Comparison of ENCODE assay signal across 8 cellular contexts in genomic region chr17:7915611-7916382, GRCh38. TPM values are rescaled to one million over a fixed set of nuclear protein-coding genes. Genes with fewer than 3 reads are reported as not detected.
DNase-seq lines count a peak whose midpoint lies in the region; ATAC-seq and TF ChIP-seq lines count a peak whose summit lies in the region.

Gene RNF227 (minus strand): TSS chr17:7916289. CDS start chr17:7916195, 94 bp downstream.

- H3K9me2 ChIP-seq in Loucy (replicated peaks; ENCODE audit: low read depth, low read length) = no peaks in the 10 kb centered on the region

- H3K9me3 ChIP-seq in Loucy (ENCODE audit: insufficient read depth, low read depth, low read length) = no peaks in the 10 kb centered on the region

- TF ChIP-seq CTCF in Loucy (conservative IDR thresholded peaks at IDR 0.05; ENCODE audit: low read length) = no peak
- no peak for TF ChIP-seq CTCF in RWPE1 (conservative IDR thresholded peaks at IDR 0.05; ENCODE audit: low read depth)
- TF ChIP-seq CTCF in fibroblast of the aortic adventitia (IDR thresholded peaks at IDR 0.05; ENCODE audit: insufficient read depth, low read length) = no peak
- TF ChIP-seq CTCF in nephron progenitor cell (IDR thresholded peaks at IDR 0.05) = no peak

- peaks cover 4% of the 10 kb centered on the region for H4K20me1 ChIP-seq in Loucy (ENCODE audit: insufficient read depth, low read length, poor library complexity, severe bottlenecking)

- peak within 1 kb of the TSS; percentile 84 for H2AFZ ChIP-seq in Loucy (ENCODE audit: low read length)

- peaks cover 7% of the 10 kb centered on the region; the same call in 1 of the 2 replicates for H3F3A ChIP-seq in Loucy (ENCODE audit: low read depth)

- peak; percentile 99 for DNase-seq in DMS53 (lab: John Stamatoyannopoulos, UW)
- DNase-seq in GOT3 (lab: John Stamatoyannopoulos, UW) = peak; percentile 50
- DNase-seq in RWPE1 (ENCODE audit: low spot score) = peak; percentile 69
- peak; percentile 74 for DNase-seq in activated effector memory CD4-positive, alpha-beta T cell treated with Interleukin-2 at 50 U/mL for 16 hours
- DNase-seq in fibroblast of the aortic adventitia (ENCODE audit: low read depth) = peak; percentile 95
- DNase-seq in nephron progenitor cell = peak; percentile 92
- peak; percentile 93 for DNase-seq in stimulated activated naive CD8-positive, alpha-beta T cell treated with anti-CD3 and anti-CD28 coated beads, Interleukin-15, Interleukin-2, amounts not matched to agents 100 U/mL and 50 U/mL, for 24 hours

- peak within 1 kb of the TSS; percentile 87 for H3K4me2 ChIP-seq in Loucy (ENCODE audit: low read depth, low read length, poor library complexity, severe bottlenecking)

- peak within 1 kb of the TSS; percentile 96 for H3K27ac ChIP-seq in RWPE1

- H3K27ac Mint-ChIP-seq in nephron progenitor cell = peak within 1 kb of the TSS; percentile 69

- H3K27me3 Mint-ChIP-seq in nephron progenitor cell (ENCODE audit: low read depth, poor library complexity) = peaks cover 34% of the 10 kb centered on the region

- ATAC-seq in stimulated activated naive CD8-positive, alpha-beta T cell treated with anti-CD3 and anti-CD28 coated beads, Interleukin-15, Interleukin-2, amounts not matched to agents 100 U/mL and 50 U/mL, for 24 hours = peak; percentile 83

- H3K36me3 ChIP-seq in Loucy (ENCODE audit: insufficient read depth, low read length) = peaks cover 19% of the 10 kb centered on the region; the same call in 1 of the 2 replicates

- CTCF ChIA-PET in RWPE1 (lab: Yijun Ruan, JAX) = interaction anchor here (1.0 to 1.6 kb wide), 3 partner anchors 17 to 126 kb away, joined by 4 to 6 read pairs (median 6); partner anchors contain the start of gene CNTROB

- peaks cover 7% of the 10 kb centered on the region for H3K9me3 Mint-ChIP-seq in nephron progenitor cell

- H3K9ac ChIP-seq in Loucy (ENCODE audit: low read depth, low read length, poor library complexity, severe bottlenecking) = peak within 1 kb of the TSS; percentile 82

- peak within 1 kb of the TSS; percentile 85 for H3K4me3 Mint-ChIP-seq in nephron progenitor cell

- peaks cover 12% of the 10 kb centered on the region for H3K36me3 Mint-ChIP-seq in nephron progenitor cell (ENCODE audit: low read depth)

- H3K4me1 Mint-ChIP-seq in nephron progenitor cell = peaks cover 32% of the 10 kb centered on the region

- POLR2A ChIA-PET in RWPE1 (lab: Yijun Ruan, JAX; ENCODE audit: low non-redundant PET) = interaction anchor here (0.6 to 1.1 kb wide), 3 partner anchors 14 to 228 kb away, joined by 3 to 5 read pairs (median 5); partner anchors contain the start of genes CNTROB, KCNAB3, TP53 and TRAPPC1

- H3K4me3 ChIP-seq in Loucy (ENCODE audit: low read length, poor library complexity, severe bottlenecking) (peak within 1 kb of the TSS; percentile 74), fibroblast of the aortic adventitia (ENCODE audit: low read depth, low read length) (peak within 1 kb of the TSS; percentile 73)

- no peaks in the 10 kb centered on the region for H3K27me3 ChIP-seq in Loucy (ENCODE audit: insufficient read depth, low read length, poor library complexity, severe bottlenecking)

- H3K79me2 ChIP-seq in Loucy (ENCODE audit: insufficient read depth, low read length) = peaks cover 13% of the 10 kb centered on the region; the same call in 1 of the 2 replicates

- peaks cover 22% of the 10 kb centered on the region for H3K4me1 ChIP-seq in Loucy (ENCODE audit: insufficient read depth, low read length, poor library complexity, severe bottlenecking)

RNA-seq across cellular contexts. Expression of gene RNF227, which starts in this region (rescaled TPM):
- total RNA-seq in fibroblast of the aortic adventitia (ENCODE audit: low replicate concordance) = 2.8 and 27.4 TPM in 2 replicates

Comparison
In these comparisons a context has a peak if more than half of its experiments do, and no peak if none do; other contexts are left out.
1. Peak in every context shown above with its lines: DNase-seq, ATAC-seq, H3K4me3 ChIP-seq and H3K27ac ChIP-seq.